22 cellular contexts compared by ENCODE assay signal in genomic region chr6:144384427-144384826, GRCh38.
"Had no signal": no experiment of that assay in that cellular context is flagged by ENCODE, and none has a peak within 500 bp of the region (broad histone marks: within the 10 kb centered on the region; RNA-seq: fewer than 3 reads in every experiment).

No MANE protein-coding gene starts in this region.

- H2AFZ ChIP-seq: neural progenitor cell had no signal

- H3K27me3 Mint-ChIP-seq: activated B cell treated with CpG ODN at 0.5 μM for 24 hours; activated naive CD8-positive, alpha-beta T cell; memory B cell; type B pancreatic cell had no signal

- H3K27ac Mint-ChIP-seq: activated B cell treated with CpG ODN at 0.5 μM for 24 hours; activated naive CD8-positive, alpha-beta T cell; memory B cell; neural progenitor cell; T-helper 2 cell treated with Interferon-gamma antibody and Interleukin-4, amounts not matched to agents 5 μg/mL and 100 μg/mL, for 36 hours; type B pancreatic cell had no signal

- H3K4me3 Mint-ChIP-seq: activated B cell treated with CpG ODN at 0.5 μM for 24 hours; activated naive CD8-positive, alpha-beta T cell; memory B cell; neural progenitor cell; T-helper 2 cell treated with Interferon-gamma antibody and Interleukin-4, amounts not matched to agents 5 μg/mL and 100 μg/mL, for 36 hours; type B pancreatic cell had no signal

- H3K27ac ChIP-seq: esophagus squamous epithelium, neural progenitor cell, prostate gland, testis had no signal

- H3K4me1 ChIP-seq: neural progenitor cell, prostate gland had no signal

- H3K4me3 ChIP-seq: esophagus squamous epithelium, heart right ventricle, left ventricle myocardium inferior, neural progenitor cell, prostate gland, testis had no signal

- ATAC-seq: heart right ventricle, right cardiac atrium had no signal

- H3K4me2 ChIP-seq: neural progenitor cell had no signal

- H3K27me3 ChIP-seq: esophagus squamous epithelium, heart right ventricle, neural progenitor cell, testis had no signal

- H3K9ac ChIP-seq: neural progenitor cell had no signal

- DNase-seq: activated B cell treated with CpG ODN at 0.5 μM for 24 hours; activated CD4-positive, alpha-beta T cell treated with anti-CD3 and anti-CD28 coated beads, Interleukin-2, amount 50 U/mL, for 1 hour; activated CD8-positive, alpha-beta memory T cell treated with anti-CD3 and anti-CD28 coated beads, Interleukin-2, amount 50 U/mL, for 4 hours; activated gamma-delta T cell; activated T-cell treated with anti-CD3 and anti-CD28 coated beads, Interleukin-2, amount 50 U/mL, for 48 hours; dermis blood vessel endothelial cell; effector memory CD4-positive, alpha-beta T cell; esophagus squamous epithelium; heart right ventricle; kidney glomerular epithelial cell; left ventricle myocardium inferior; right cardiac atrium; small intestine; stimulated activated CD4-positive, alpha-beta T cell treated with anti-CD3 and anti-CD28 coated beads, Interleukin-15, amount 100 ng/mL, for 24 hours; stimulated activated CD4-positive, alpha-beta T cell treated with anti-CD3 and anti-CD28 coated beads, Interleukin-2, amount 100 ng/mL, for 48 hours; testis had no signal

- H3K9me3 ChIP-seq: prostate gland, testis had no signal

- H3K36me3 ChIP-seq: esophagus squamous epithelium, left ventricle myocardium inferior, neural progenitor cell, prostate gland had no signal
